ENCODE assay signal across 2 cellular contexts in the genomic region with DNA sequence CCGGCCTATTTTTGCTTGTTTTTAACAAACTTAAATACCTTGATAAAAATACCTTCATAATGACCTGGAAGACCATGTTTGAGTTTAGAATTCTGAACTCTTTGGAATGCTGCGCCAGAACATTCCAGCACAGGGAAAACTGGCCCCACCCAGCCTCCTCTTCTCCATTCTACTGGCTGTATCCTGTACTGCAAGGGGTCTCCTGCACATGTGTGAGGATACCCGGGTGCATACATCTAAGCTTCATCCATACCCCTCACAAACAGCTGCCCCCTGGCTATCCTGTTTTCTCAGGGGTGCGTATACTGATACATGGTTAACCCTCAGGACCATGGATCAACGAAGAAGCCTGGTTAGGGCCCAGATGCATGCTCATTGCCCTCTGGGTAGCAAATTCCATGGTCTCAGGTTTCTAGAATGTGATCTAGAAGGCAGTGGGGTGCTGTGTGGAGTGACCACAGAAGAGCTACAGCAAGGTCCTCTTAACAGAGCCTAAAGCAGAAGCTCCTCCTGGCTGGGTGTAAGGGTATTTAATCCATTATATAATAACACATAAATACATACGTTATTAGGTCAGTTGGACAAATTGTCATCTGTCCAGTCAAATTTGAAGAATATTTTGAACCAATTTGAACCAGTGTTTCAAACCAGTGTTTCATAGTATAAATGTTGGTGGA.
TF ChIP-seq lines count a peak whose summit lies in the region.

No MANE protein-coding gene starts in this region.

TF ChIP-seq in HepG2, 621 proteins besides CTCF, POLR2A, EP300 and RAD21:
- TF ChIP-seq, protein P1, sequence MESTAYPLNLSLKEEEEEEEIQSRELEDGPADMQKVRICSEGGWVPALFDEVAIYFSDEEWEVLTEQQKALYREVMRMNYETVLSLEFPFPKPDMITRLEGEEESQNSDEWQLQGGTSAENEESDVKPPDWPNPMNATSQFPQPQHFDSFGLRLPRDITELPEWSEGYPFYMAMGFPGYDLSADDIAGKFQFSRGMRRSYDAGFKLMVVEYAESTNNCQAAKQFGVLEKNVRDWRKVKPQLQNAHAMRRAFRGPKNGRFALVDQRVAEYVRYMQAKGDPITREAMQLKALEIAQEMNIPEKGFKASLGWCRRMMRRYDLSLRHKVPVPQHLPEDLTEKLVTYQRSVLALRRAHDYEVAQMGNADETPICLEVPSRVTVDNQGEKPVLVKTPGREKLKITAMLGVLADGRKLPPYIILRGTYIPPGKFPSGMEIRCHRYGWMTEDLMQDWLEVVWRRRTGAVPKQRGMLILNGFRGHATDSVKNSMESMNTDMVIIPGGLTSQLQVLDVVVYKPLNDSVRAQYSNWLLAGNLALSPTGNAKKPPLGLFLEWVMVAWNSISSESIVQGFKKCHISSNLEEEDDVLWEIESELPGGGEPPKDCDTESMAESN (CRISPR knock-in tag; conservative IDR thresholded peaks at IDR 0.05), result no peak
- TF ChIP-seq MEIS1 (CRISPR knock-in tag; IDR thresholded peaks at IDR 0.05; ENCODE audit: borderline replicate concordance) (no peak), MEIS2 (CRISPR knock-in tag; IDR thresholded peaks at IDR 0.05) (no peak), NFE2 (CRISPR knock-in tag; IDR thresholded peaks at IDR 0.05) (no peak), SMARCE1 (IDR thresholded peaks at IDR 0.05; ENCODE audit: borderline replicate concordance) (no peak), ZNF256 (CRISPR knock-in tag; conservative IDR thresholded peaks at IDR 0.05) (no peak), ZNF713 (CRISPR knock-in tag; IDR thresholded peaks at IDR 0.05) (no peak), HOXA9 (CRISPR knock-in tag; IDR thresholded peaks at IDR 0.05; ENCODE audit: borderline replicate concordance) (no peak), RBAK (CRISPR knock-in tag; IDR thresholded peaks at IDR 0.05) (no peak), PCBP1 (IDR thresholded peaks at IDR 0.05; ENCODE audit: borderline replicate concordance, low read depth, low read length) (no peak), KDM5B (CRISPR knock-in tag; IDR thresholded peaks at IDR 0.05; ENCODE audit: borderline replicate concordance) (no peak), ZNF577 (CRISPR knock-in tag; IDR thresholded peaks at IDR 0.05; ENCODE audit: borderline replicate concordance, low read depth) (no peak), HDAC1 (CRISPR knock-in tag; IDR thresholded peaks at IDR 0.05) (no peak), ZNF572 (CRISPR knock-in tag; IDR thresholded peaks at IDR 0.05) (no peak), ZNF10 (CRISPR knock-in tag; IDR thresholded peaks at IDR 0.05; ENCODE audit: borderline replicate concordance, low read depth) (no peak), ZNF766 (CRISPR knock-in tag; IDR thresholded peaks at IDR 0.05; ENCODE audit: borderline replicate concordance) (no peak)
- TF ChIP-seq, protein P2, sequence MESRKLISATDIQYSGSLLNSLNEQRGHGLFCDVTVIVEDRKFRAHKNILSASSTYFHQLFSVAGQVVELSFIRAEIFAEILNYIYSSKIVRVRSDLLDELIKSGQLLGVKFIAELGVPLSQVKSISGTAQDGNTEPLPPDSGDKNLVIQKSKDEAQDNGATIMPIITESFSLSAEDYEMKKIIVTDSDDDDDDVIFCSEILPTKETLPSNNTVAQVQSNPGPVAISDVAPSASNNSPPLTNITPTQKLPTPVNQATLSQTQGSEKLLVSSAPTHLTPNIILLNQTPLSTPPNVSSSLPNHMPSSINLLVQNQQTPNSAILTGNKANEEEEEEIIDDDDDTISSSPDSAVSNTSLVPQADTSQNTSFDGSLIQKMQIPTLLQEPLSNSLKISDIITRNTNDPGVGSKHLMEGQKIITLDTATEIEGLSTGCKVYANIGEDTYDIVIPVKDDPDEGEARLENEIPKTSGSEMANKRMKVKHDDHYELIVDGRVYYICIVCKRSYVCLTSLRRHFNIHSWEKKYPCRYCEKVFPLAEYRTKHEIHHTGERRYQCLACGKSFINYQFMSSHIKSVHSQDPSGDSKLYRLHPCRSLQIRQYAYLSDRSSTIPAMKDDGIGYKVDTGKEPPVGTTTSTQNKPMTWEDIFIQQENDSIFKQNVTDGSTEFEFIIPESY (CRISPR knock-in tag; IDR thresholded peaks at IDR 0.05), result no peak
- TF ChIP-seq, protein P3, sequence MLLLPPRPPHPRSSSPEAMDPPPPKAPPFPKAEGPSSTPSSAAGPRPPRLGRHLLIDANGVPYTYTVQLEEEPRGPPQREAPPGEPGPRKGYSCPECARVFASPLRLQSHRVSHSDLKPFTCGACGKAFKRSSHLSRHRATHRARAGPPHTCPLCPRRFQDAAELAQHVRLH (CRISPR knock-in tag; IDR thresholded peaks at IDR 0.05; ENCODE audit: borderline replicate concordance, low read depth), result no peak
- TF ChIP-seq, protein P4, sequence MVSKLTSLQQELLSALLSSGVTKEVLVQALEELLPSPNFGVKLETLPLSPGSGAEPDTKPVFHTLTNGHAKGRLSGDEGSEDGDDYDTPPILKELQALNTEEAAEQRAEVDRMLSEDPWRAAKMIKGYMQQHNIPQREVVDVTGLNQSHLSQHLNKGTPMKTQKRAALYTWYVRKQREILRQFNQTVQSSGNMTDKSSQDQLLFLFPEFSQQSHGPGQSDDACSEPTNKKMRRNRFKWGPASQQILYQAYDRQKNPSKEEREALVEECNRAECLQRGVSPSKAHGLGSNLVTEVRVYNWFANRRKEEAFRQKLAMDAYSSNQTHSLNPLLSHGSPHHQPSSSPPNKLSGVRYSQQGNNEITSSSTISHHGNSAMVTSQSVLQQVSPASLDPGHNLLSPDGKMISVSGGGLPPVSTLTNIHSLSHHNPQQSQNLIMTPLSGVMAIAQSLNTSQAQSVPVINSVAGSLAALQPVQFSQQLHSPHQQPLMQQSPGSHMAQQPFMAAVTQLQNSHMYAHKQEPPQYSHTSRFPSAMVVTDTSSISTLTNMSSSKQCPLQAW (CRISPR knock-in tag; IDR thresholded peaks at IDR 0.05), result no peak

TF ChIP-seq in WTC11, 78 proteins besides CTCF, POLR2A, EP300 and RAD21:
- no peak for TF ChIP-seq ETV6 (CRISPR knock-in tag; IDR thresholded peaks at IDR 0.05)
- no peak for TF ChIP-seq PRRX2 (CRISPR knock-in tag; IDR thresholded peaks at IDR 0.05)
- TF ChIP-seq GRHL2 (CRISPR knock-in tag; IDR thresholded peaks at IDR 0.05; ENCODE audit: insufficient replicate concordance, severe bottlenecking), result no peak
- TF ChIP-seq NFATC4 (CRISPR knock-in tag; IDR thresholded peaks at IDR 0.05), result no peak
- TF ChIP-seq, protein P5, sequence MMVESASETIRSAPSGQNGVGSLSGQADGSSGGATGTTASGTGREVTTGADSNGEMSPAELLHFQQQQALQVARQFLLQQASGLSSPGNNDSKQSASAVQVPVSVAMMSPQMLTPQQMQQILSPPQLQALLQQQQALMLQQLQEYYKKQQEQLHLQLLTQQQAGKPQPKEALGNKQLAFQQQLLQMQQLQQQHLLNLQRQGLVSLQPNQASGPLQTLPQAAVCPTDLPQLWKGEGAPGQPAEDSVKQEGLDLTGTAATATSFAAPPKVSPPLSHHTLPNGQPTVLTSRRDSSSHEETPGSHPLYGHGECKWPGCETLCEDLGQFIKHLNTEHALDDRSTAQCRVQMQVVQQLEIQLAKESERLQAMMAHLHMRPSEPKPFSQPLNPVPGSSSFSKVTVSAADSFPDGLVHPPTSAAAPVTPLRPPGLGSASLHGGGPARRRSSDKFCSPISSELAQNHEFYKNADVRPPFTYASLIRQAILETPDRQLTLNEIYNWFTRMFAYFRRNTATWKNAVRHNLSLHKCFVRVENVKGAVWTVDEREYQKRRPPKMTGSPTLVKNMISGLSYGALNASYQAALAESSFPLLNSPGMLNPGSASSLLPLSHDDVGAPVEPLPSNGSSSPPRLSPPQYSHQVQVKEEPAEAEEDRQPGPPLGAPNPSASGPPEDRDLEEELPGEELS (CRISPR knock-in tag; IDR thresholded peaks at IDR 0.05), result no peak
- TF ChIP-seq, protein P6, sequence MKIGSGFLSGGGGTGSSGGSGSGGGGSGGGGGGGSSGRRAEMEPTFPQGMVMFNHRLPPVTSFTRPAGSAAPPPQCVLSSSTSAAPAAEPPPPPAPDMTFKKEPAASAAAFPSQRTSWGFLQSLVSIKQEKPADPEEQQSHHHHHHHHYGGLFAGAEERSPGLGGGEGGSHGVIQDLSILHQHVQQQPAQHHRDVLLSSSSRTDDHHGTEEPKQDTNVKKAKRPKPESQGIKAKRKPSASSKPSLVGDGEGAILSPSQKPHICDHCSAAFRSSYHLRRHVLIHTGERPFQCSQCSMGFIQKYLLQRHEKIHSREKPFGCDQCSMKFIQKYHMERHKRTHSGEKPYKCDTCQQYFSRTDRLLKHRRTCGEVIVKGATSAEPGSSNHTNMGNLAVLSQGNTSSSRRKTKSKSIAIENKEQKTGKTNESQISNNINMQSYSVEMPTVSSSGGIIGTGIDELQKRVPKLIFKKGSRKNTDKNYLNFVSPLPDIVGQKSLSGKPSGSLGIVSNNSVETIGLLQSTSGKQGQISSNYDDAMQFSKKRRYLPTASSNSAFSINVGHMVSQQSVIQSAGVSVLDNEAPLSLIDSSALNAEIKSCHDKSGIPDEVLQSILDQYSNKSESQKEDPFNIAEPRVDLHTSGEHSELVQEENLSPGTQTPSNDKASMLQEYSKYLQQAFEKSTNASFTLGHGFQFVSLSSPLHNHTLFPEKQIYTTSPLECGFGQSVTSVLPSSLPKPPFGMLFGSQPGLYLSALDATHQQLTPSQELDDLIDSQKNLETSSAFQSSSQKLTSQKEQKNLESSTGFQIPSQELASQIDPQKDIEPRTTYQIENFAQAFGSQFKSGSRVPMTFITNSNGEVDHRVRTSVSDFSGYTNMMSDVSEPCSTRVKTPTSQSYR (CRISPR knock-in tag; IDR thresholded peaks at IDR 0.05), result no peak
- TF ChIP-seq, protein P7, sequence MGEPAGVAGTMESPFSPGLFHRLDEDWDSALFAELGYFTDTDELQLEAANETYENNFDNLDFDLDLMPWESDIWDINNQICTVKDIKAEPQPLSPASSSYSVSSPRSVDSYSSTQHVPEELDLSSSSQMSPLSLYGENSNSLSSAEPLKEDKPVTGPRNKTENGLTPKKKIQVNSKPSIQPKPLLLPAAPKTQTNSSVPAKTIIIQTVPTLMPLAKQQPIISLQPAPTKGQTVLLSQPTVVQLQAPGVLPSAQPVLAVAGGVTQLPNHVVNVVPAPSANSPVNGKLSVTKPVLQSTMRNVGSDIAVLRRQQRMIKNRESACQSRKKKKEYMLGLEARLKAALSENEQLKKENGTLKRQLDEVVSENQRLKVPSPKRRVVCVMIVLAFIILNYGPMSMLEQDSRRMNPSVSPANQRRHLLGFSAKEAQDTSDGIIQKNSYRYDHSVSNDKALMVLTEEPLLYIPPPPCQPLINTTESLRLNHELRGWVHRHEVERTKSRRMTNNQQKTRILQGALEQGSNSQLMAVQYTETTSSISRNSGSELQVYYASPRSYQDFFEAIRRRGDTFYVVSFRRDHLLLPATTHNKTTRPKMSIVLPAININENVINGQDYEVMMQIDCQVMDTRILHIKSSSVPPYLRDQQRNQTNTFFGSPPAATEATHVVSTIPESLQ (CRISPR knock-in tag; IDR thresholded peaks at IDR 0.05), result no peak
- TF ChIP-seq, protein P8, sequence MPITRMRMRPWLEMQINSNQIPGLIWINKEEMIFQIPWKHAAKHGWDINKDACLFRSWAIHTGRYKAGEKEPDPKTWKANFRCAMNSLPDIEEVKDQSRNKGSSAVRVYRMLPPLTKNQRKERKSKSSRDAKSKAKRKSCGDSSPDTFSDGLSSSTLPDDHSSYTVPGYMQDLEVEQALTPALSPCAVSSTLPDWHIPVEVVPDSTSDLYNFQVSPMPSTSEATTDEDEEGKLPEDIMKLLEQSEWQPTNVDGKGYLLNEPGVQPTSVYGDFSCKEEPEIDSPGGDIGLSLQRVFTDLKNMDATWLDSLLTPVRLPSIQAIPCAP (CRISPR knock-in tag; IDR thresholded peaks at IDR 0.05), result no peak
- no peak for TF ChIP-seq ZNF263 (CRISPR knock-in tag; IDR thresholded peaks at IDR 0.05; ENCODE audit: low read depth)
- no peak for TF ChIP-seq ZNF121 (CRISPR knock-in tag; IDR thresholded peaks at IDR 0.05)
